Comparison of ENCODE assay signal across 2 cellular contexts in the genomic region with DNA sequence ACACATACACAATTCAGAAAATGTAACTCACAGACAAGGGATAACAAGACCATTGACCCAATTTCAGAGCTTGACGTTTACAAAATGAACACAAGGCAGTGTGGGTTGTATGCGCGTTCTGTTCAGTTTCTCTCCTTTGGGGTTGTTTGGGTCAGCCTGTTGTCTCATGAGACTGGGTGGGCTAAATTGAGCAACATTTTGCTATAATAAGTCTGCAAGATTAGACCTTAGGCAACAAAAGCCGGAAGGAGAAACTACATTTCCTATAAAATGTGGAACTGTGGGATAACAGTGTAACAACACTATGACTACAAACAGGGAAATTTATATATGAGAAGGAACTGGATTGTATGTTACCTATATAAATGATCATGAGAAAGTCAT.
A peak's percentile ranks its signal among the peaks of the same experiment; 100 is the strongest.
TF ChIP-seq lines count a peak whose summit lies in the region.

No MANE protein-coding gene starts in this region.

TF ChIP-seq in liver, 16 proteins besides CTCF, POLR2A, EP300 and RAD21:
- TF ChIP-seq FOXA1 (IDR thresholded peaks at IDR 0.05) (no peak), JUND (IDR thresholded peaks at IDR 0.05) (no peak), HNF4A (conservative IDR thresholded peaks at IDR 0.05) (no peak), NR2F2 (IDR thresholded peaks at IDR 0.05) (peak; percentile 37)
- TF ChIP-seq, protein P1, sequence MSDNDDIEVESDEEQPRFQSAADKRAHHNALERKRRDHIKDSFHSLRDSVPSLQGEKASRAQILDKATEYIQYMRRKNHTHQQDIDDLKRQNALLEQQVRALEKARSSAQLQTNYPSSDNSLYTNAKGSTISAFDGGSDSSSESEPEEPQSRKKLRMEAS (IDR thresholded peaks at IDR 0.05), result peak; percentile 20
- TF ChIP-seq, protein P2, sequence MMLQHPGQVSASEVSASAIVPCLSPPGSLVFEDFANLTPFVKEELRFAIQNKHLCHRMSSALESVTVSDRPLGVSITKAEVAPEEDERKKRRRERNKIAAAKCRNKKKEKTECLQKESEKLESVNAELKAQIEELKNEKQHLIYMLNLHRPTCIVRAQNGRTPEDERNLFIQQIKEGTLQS (IDR thresholded peaks at IDR 0.05), result no peak

TF ChIP-seq in HepG2, 621 proteins besides CTCF, POLR2A, EP300 and RAD21:
- no peak for TF ChIP-seq ZNF773 (CRISPR knock-in tag; IDR thresholded peaks at IDR 0.05; ENCODE audit: borderline replicate concordance)
- TF ChIP-seq, protein P3, sequence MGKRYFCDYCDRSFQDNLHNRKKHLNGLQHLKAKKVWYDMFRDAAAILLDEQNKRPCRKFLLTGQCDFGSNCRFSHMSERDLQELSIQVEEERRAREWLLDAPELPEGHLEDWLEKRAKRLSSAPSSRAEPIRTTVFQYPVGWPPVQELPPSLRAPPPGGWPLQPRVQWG (CRISPR knock-in tag; IDR thresholded peaks at IDR 0.05; ENCODE audit: borderline replicate concordance, low read depth), result no peak
- TF ChIP-seq, protein P4, sequence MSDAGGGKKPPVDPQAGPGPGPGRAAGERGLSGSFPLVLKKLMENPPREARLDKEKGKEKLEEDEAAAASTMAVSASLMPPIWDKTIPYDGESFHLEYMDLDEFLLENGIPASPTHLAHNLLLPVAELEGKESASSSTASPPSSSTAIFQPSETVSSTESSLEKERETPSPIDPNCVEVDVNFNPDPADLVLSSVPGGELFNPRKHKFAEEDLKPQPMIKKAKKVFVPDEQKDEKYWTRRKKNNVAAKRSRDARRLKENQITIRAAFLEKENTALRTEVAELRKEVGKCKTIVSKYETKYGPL (CRISPR knock-in tag; IDR thresholded peaks at IDR 0.05), result no peak
- TF ChIP-seq, protein P5, sequence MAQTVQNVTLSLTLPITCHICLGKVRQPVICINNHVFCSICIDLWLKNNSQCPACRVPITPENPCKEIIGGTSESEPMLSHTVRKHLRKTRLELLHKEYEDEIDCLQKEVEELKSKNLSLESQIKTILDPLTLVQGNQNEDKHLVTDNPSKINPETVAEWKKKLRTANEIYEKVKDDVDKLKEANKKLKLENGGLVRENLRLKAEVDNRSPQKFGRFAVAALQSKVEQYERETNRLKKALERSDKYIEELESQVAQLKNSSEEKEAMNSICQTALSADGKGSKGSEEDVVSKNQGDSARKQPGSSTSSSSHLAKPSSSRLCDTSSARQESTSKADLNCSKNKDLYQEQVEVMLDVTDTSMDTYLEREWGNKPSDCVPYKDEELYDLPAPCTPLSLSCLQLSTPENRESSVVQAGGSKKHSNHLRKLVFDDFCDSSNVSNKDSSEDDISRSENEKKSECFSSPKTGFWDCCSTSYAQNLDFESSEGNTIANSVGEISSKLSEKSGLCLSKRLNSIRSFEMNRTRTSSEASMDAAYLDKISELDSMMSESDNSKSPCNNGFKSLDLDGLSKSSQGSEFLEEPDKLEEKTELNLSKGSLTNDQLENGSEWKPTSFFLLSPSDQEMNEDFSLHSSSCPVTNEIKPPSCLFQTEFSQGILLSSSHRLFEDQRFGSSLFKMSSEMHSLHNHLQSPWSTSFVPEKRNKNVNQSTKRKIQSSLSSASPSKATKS (CRISPR knock-in tag; IDR thresholded peaks at IDR 0.05), result no peak
- TF ChIP-seq RFXAP (CRISPR knock-in tag; IDR thresholded peaks at IDR 0.05; ENCODE audit: borderline replicate concordance), result no peak
- TF ChIP-seq CEBPG (CRISPR knock-in tag; IDR thresholded peaks at IDR 0.05), result no peak
- TF ChIP-seq SAP130 (CRISPR knock-in tag; IDR thresholded peaks at IDR 0.05; ENCODE audit: low read depth), result no peak
- TF ChIP-seq PAX8 (CRISPR knock-in tag; IDR thresholded peaks at IDR 0.05; ENCODE audit: borderline replicate concordance), result no peak
